Comparison of ENCODE assay signal across 23 cellular contexts in the genomic region with DNA sequence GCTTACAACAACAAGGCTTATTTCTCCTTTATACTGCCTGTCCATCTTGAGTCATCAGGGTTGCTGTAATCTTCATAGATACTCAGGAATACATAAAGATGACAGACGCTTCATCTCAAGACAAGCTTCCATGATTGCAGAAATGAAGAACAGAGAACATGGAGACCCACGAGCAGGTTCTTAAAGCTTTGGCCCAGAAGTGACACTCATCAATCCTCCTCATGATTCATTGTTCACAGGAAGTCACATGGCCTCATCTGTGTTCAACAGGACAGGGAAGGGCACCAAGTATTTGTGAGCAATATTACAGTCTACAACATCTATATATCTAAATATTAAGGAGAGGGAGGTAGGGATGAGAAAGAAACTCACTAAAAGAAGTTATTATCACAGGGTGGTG. TPM values are rescaled to one million over a fixed set of nuclear protein-coding genes. Genes with fewer than 3 reads are reported as not detected.
A peak's percentile ranks its signal among the peaks of the same experiment; 100 is the strongest.
DNase-seq lines count a peak whose midpoint lies in the region; ATAC-seq, FAIRE-seq and TF ChIP-seq lines count a peak whose summit lies in the region.
"Had no signal": no experiment of that assay in that cellular context is flagged by ENCODE, and none has a peak within 500 bp of the region (broad histone marks: within the 10 kb centered on the region; RNA-seq: fewer than 3 reads in every experiment).

No MANE protein-coding gene starts in this region.

- H3K9me3 Mint-ChIP-seq in activated naive CD8-positive, alpha-beta T cell (ENCODE audit: low read depth), result peaks cover 3% of the 10 kb centered on the region

- no peak overlapping the region for H3K4me3 Mint-ChIP-seq in activated naive CD8-positive, alpha-beta T cell
- H3K4me3 Mint-ChIP-seq: memory B cell, naive B cell had no signal

- no peaks in the 10 kb centered on the region for H3K9me1 ChIP-seq in keratinocyte (ENCODE audit: control insufficient read depth, extremely low read depth, insufficient read depth, low read length)

- no peak for ATAC-seq in HG02885 (IDR thresholded peaks at IDR 0.05; ENCODE audit: poor library complexity, unreplicated experiment)
- ATAC-seq in HG03175 (IDR thresholded peaks at IDR 0.05; ENCODE audit: unreplicated experiment), result no peak

- H3K4me1 ChIP-seq in keratinocyte (ENCODE audit: control insufficient read depth, extremely low read depth, insufficient read depth, low read length), result peaks cover 16% of the 10 kb centered on the region
- H3K4me1 ChIP-seq: parathyroid adenoma had no signal

- no peaks in the 10 kb centered on the region for H4K20me1 ChIP-seq in keratinocyte (ENCODE audit: control insufficient read depth, extremely low read depth, insufficient read depth, low read length)

- peaks cover 20% of the 10 kb centered on the region for H3K4me1 Mint-ChIP-seq in activated naive CD8-positive, alpha-beta T cell (ENCODE audit: low read depth)
- H3K4me1 Mint-ChIP-seq: memory B cell, naive B cell had no signal

- H2AFZ ChIP-seq in keratinocyte (ENCODE audit: control insufficient read depth, low read length), result no peak overlapping the region
- H2AFZ ChIP-seq: hepatocyte, parathyroid adenoma had no signal

- no peaks in the 10 kb centered on the region for H3K27me3 Mint-ChIP-seq in activated naive CD8-positive, alpha-beta T cell
- H3K27me3 Mint-ChIP-seq: naive B cell had no signal

- H3K9ac ChIP-seq in keratinocyte (ENCODE audit: control insufficient read depth, extremely low read depth, insufficient read depth, low read length), result no peak overlapping the region
- H3K9ac ChIP-seq: parathyroid adenoma had no signal

- dilution Hi-C loops in keratinocyte (cut with MboI; ENCODE audit: extremely low pct_ligation_motif_present, low sequenced_read_pairs), result no loop called here

- H3K27me3 ChIP-seq in keratinocyte (ENCODE audit: control insufficient read depth, extremely low read depth, insufficient read depth, low read length) (no peaks in the 10 kb centered on the region), WERI-Rb-1 (ENCODE audit: insufficient read depth, low read depth, severe bottlenecking) (no peaks in the 10 kb centered on the region)
- H3K27me3 ChIP-seq: body of pancreas, hepatocyte had no signal

- no peaks in the 10 kb centered on the region for H3K79me2 ChIP-seq in keratinocyte (ENCODE audit: control insufficient read depth, insufficient read depth, low read length)
- H3K79me2 ChIP-seq: hepatocyte, parathyroid adenoma had no signal

- H3K36me3 Mint-ChIP-seq in activated naive CD8-positive, alpha-beta T cell, result peaks cover 11% of the 10 kb centered on the region

- DNase-seq in DMS53 (lab: John Stamatoyannopoulos, UW) (peak; percentile 15), DMS53 treated with DMSO at 0.1 percent for 48 hours (lab: John Stamatoyannopoulos, UW; ENCODE audit: unreplicated experiment) (no peak), CD1c-positive myeloid dendritic cell (ENCODE audit: extremely low spot score) (peak; percentile 55), keratinocyte (ENCODE audit: low read depth, low spot score) (no peak), WERI-Rb-1 (no peak)
- DNase-seq: activated CD8-positive, alpha-beta memory T cell treated with anti-CD3 and anti-CD28 coated beads for 24 hours; activated naive CD4-positive, alpha-beta T cell; AML-193; body of pancreas; COR-L47; islet precursor cell; naive B cell; NCI-H2029; stimulated activated CD4-positive, alpha-beta T cell treated with anti-CD3 and anti-CD28 coated beads, Interleukin-2, amount 100 ng/mL, for 24 hours had no signal

- H3K9me3 ChIP-seq in keratinocyte (ENCODE audit: control insufficient read depth, low read depth, low read length) (no peaks in the 10 kb centered on the region), WERI-Rb-1 (ENCODE audit: severe bottlenecking) (no peaks in the 10 kb centered on the region)
- H3K9me3 ChIP-seq: body of pancreas had no signal

- FAIRE-seq in keratinocyte (lab: Jason Lieb, UNC), result peak; percentile 74
- FAIRE-seq: colon, endometrium had no signal

- H3K27ac Mint-ChIP-seq in activated naive CD8-positive, alpha-beta T cell, result peak overlapping the region; percentile 16
- H3K27ac Mint-ChIP-seq: memory B cell, naive B cell had no signal

- H3K27ac ChIP-seq in keratinocyte (ENCODE audit: control insufficient read depth, insufficient read depth, low read length) (no peak overlapping the region), WERI-Rb-1 (no peak overlapping the region)
- H3K27ac ChIP-seq: 22Rv1, hepatocyte, parathyroid adenoma had no signal

- H3K4me2 ChIP-seq in keratinocyte (ENCODE audit: control insufficient read depth, extremely low read depth, insufficient read depth, low read depth, low read length), result no peak overlapping the region
- H3K4me2 ChIP-seq: hepatocyte had no signal

- H3K4me3 ChIP-seq in keratinocyte (ENCODE audit: control insufficient read depth in 2 of 3, extremely low read depth in 1 of 3, insufficient read depth in 2 of 3, low read depth in 1 of 3, low read length in 3 of 3) (no peak overlapping the region), WERI-Rb-1 (ENCODE audit: low read depth, low read length) (no peak overlapping the region)
- H3K4me3 ChIP-seq: body of pancreas, hepatocyte had no signal

- H3K36me3 ChIP-seq in keratinocyte (ENCODE audit: control insufficient read depth in 2 of 2, extremely low read depth in 1 of 2, insufficient read depth in 2 of 2, low read length in 2 of 2), result no peaks in the 10 kb centered on the region
- no peaks in the 10 kb centered on the region for H3K36me3 ChIP-seq in WERI-Rb-1

- no peak for TF ChIP-seq CTCF in keratinocyte (optimal IDR thresholded peaks at IDR 0.05 in 1 of 3, IDR thresholded peaks at IDR 0.05 in 1 of 3, conservative IDR thresholded peaks at IDR 0.05 in 1 of 3; ENCODE audit: extremely low read depth in 1 of 3, insufficient read depth in 2 of 3, low read length in 3 of 3)
- no peak for TF ChIP-seq CTCF in WERI-Rb-1 (IDR thresholded peaks at IDR 0.05; ENCODE audit: low read depth, low read length)

RNA-seq across cellular contexts. Expression of a gene that starts 36.5 kb away (rescaled TPM):
- 4.4 to 7.1 TPM (median 5.6 TPM) in 3 replicates for polyA plus RNA-seq in keratinocyte
- polyA plus RNA-seq in keratinocyte (2011; ENCODE audit: low read depth), result 3.5 TPM
- polyA plus RNA-seq in keratinocyte (2011; cell fraction: cytosol; rRNA removed), result 1.2 and 3.0 TPM in 2 replicates
- polyA plus RNA-seq in keratinocyte (2011; cell fraction: nucleus; rRNA removed), result 13.1 and 15.2 TPM in 2 replicates
- polyA plus RNA-seq in keratinocyte (2012; ENCODE audit: low replicate concordance), result 2.7 and 3.7 TPM in 2 replicates
- polyA minus RNA-seq in keratinocyte, result 2.4 to 21.0 TPM (median 14.9 TPM) in 3 replicates
- 6.7 TPM for polyA minus RNA-seq in keratinocyte (2011; cell fraction: cytosol; rRNA and poly(A)+ RNA removed)
- polyA minus RNA-seq in keratinocyte (2011; cell fraction: nucleus; rRNA and poly(A)+ RNA removed), result 22.7 and 55.8 TPM in 2 replicates

Comparison
In these comparisons a context has a peak if more than half of its experiments do, and no peak if none do; other contexts are left out.
1. DNase-seq: peak in DMS53 (single experiment) and CD1c-positive myeloid dendritic cell (single experiment); none in DMS53 treated with DMSO at 0.1 percent for 48 hours (single experiment), keratinocyte (single experiment) and WERI-Rb-1 (single experiment).